In genomic region chr19:19205416-19206410, GRCh38 we compare ENCODE assay signal across 36 cellular contexts. TPM values are rescaled to one million over a fixed set of nuclear protein-coding genes. Genes with fewer than 3 reads are reported as not detected.
A peak's percentile ranks its signal among the peaks of the same experiment; 100 is the strongest.
DNase-seq lines count a peak whose midpoint lies in the region; ATAC-seq, FAIRE-seq and TF ChIP-seq lines count a peak whose summit lies in the region.
"Had no signal": no experiment of that assay in that cellular context is flagged by ENCODE, and none has a peak within 500 bp of the region (broad histone marks: within the 10 kb centered on the region; RNA-seq: fewer than 3 reads in every experiment).

No MANE protein-coding gene starts in this region.

- H3K4me1 ChIP-seq in A549 (0 out of 3 replicates have a peak, but pooled peaks cover 7% of the 10 kb centered on the region), neural progenitor cell (peaks cover 4% of the 10 kb centered on the region)
- H3K4me1 ChIP-seq: BE2C had no signal

- no peak overlapping the region for H3K9ac ChIP-seq in neural progenitor cell

- H3K27me3 Mint-ChIP-seq in neural progenitor cell (ENCODE audit: insufficient read depth, low read depth), result peaks cover 25% of the 10 kb centered on the region

- DNase-seq in A549 (ENCODE audit: low read depth in 1 of 2, low spot score in 1 of 2) (no peak), NCI-H69 (lab: John Stamatoyannopoulos, UW) (peak; percentile 37), dorsolateral prefrontal cortex (peak in 6 of 10 donors; percentile 36 to 71 (median 46)), neural progenitor cell (ENCODE audit: low spot score) (no peak), 8988T (no peak), inferior parietal cortex (ENCODE audit: extremely low spot score) (no peak), SHP77 treated with DMSO at 0.1 percent for 48 hours (lab: John Stamatoyannopoulos, UW) (no peak)
- DNase-seq: activated CD4-positive, alpha-beta memory T cell treated with anti-CD3 and anti-CD28 coated beads for 36 hours; activated gamma-delta T cell; activated naive CD8-positive, alpha-beta T cell treated with anti-CD3 and anti-CD28 coated beads, Interleukin-2, amount 50 U/mL, for 24 hours; activated T-cell treated with anti-CD3 and anti-CD28 coated beads for 4 hours; BE2C; DMS79 treated with DMSO at 0.1 percent for 48 hours; effector memory CD8-positive, alpha-beta T cell; islet precursor cell; left ventricle myocardium superior; NCI-H1105 treated with DMSO at 0.1 percent for 48 hours; NCI-H2081; NCI-H345; NCI-H774; psoas muscle; T-helper 9 cell had no signal

- H3K36me3 Mint-ChIP-seq in neural progenitor cell, result peaks cover 2% of the 10 kb centered on the region
- H3K36me3 Mint-ChIP-seq: brain; natural killer cell treated with Interleukin-12 subunit alpha and Interleukin-12 subunit beta and Interleukin-15 and Interleukin-18, amount 100 ng/mL, for 72 hours had no signal

- no peak for TF ChIP-seq RAD21 in A549 (conservative IDR thresholded peaks at IDR 0.05 in 1 of 2, IDR thresholded peaks at IDR 0.05 in 1 of 2)

- peaks cover 0 to 7% (median 0%) of the 10 kb centered on the region in 45 donors for H3K27me3 ChIP-seq in dorsolateral prefrontal cortex
- H3K27me3 ChIP-seq in neural progenitor cell, result peaks cover 70% of the 10 kb centered on the region

- 55% methylated on average over 8 of the region's 14 CpGs for whole genome bisulfite sequencing in A549 (ENCODE audit: missing lambda C conversion rate)

- H3K4me2 ChIP-seq in A549 (no peak overlapping the region), neural progenitor cell (peak overlapping the region; percentile 41)

- TF ChIP-seq POLR2A in A549 (IDR thresholded peaks at IDR 0.05; ENCODE audit: low read length), result no peak

- ATAC-seq in A549 (no peak), HG02610 (IDR thresholded peaks at IDR 0.05; ENCODE audit: unreplicated experiment) (no peak)
- ATAC-seq: activated naive CD8-positive, alpha-beta T cell treated with anti-CD3 and anti-CD28 coated beads, Interleukin-2, amount 50 U/mL, for 24 hours; effector memory CD8-positive, alpha-beta T cell; esophagus mucosa; GM12878; left ventricle myocardium superior; natural killer cell treated with Interleukin-12 subunit alpha and Interleukin-12 subunit beta and Interleukin-15 and Interleukin-18, amount 100 ng/mL, for 72 hours; psoas muscle; Right ventricle myocardium inferior had no signal

- no peaks in the 10 kb centered on the region for H3K9me3 ChIP-seq in A549
- H3K9me3 ChIP-seq in neural progenitor cell (ENCODE audit: low read depth), result no peaks in the 10 kb centered on the region
- H3K9me3 ChIP-seq: BE2C, psoas muscle had no signal

- TF ChIP-seq CTCF in A549 (IDR thresholded peaks at IDR 0.05), result no peak
- TF ChIP-seq CTCF in dorsolateral prefrontal cortex (IDR thresholded peaks at IDR 0.05 in 54 of 56, conservative IDR thresholded peaks at IDR 0.05 in 2 of 56; ENCODE audit: low read depth in 1 of 56, partially characterized antibody in 56 of 56), result no peak
- no peak for TF ChIP-seq CTCF in neural progenitor cell (IDR thresholded peaks at IDR 0.05)

- H3K79me2 ChIP-seq in neural progenitor cell (ENCODE audit: low read depth), result no peaks in the 10 kb centered on the region

- CTCF ChIA-PET in A549 (lab: Yijun Ruan, JAX), result interaction anchor here (1.0 kb wide), 1 partner anchor 25 kb away, joined by 3 read pairs; no protein-coding TSS in a partner anchor

- no peaks in the 10 kb centered on the region for H3K36me3 ChIP-seq in neural progenitor cell
- H3K36me3 ChIP-seq: BE2C had no signal

- POLR2A ChIA-PET in A549 (lab: Yijun Ruan, JAX), result no interaction called here

- H3K27ac ChIP-seq in A549 (no peak overlapping the region), dorsolateral prefrontal cortex (peak overlapping the region in 11 of 59 donors; percentile 13 to 71 (median 38)), neural progenitor cell (no peak overlapping the region)
- H3K27ac ChIP-seq: psoas muscle had no signal

- no peak for TF ChIP-seq EP300 in A549 (IDR thresholded peaks at IDR 0.05)

- intact Hi-C loops in dorsolateral prefrontal cortex (cut with DNase I), result loop anchor here in 1 of 2 donors (10.0 kb wide), 1 partner anchor 199 kb away; the partner anchor contains the start of gene GATAD2A

- FAIRE-seq in A549 (lab: Jason Lieb, UNC), result no peak
- FAIRE-seq: A204.1, colon, frontal cortex, GM12878 had no signal

- peaks cover 4% of the 10 kb centered on the region for H4K20me1 ChIP-seq in neural progenitor cell (ENCODE audit: low read depth)

- H2AFZ ChIP-seq in neural progenitor cell (replicated peaks), result no peak overlapping the region

- H3F3A ChIP-seq in neural progenitor cell (ENCODE audit: low read depth), result peaks cover 26% of the 10 kb centered on the region

- H3K4me3 ChIP-seq in A549 (no peak overlapping the region), dorsolateral prefrontal cortex (no peak overlapping the region), neural progenitor cell (no peak overlapping the region)
- H3K4me3 ChIP-seq: GM12878, psoas muscle had no signal

- peaks cover 3% of the 10 kb centered on the region for H3K9me3 Mint-ChIP-seq in neural progenitor cell
- H3K9me3 Mint-ChIP-seq: activated CD4-positive, alpha-beta memory T cell treated with anti-CD3 and anti-CD28 coated beads for 36 hours; activated naive CD8-positive, alpha-beta T cell treated with anti-CD3 and anti-CD28 coated beads, Interleukin-2, amount 50 U/mL, for 24 hours; natural killer cell treated with Interleukin-12 subunit alpha and Interleukin-12 subunit beta and Interleukin-15 and Interleukin-18, amount 100 ng/mL, for 72 hours had no signal

- peaks cover 23% of the 10 kb centered on the region for H3K4me1 Mint-ChIP-seq in neural progenitor cell

- H3K27ac Mint-ChIP-seq in neural progenitor cell, result peak overlapping the region; percentile 11
- H3K27ac Mint-ChIP-seq: activated CD4-positive, alpha-beta memory T cell treated with anti-CD3 and anti-CD28 coated beads for 36 hours; activated naive CD8-positive, alpha-beta T cell treated with anti-CD3 and anti-CD28 coated beads, Interleukin-2, amount 50 U/mL, for 24 hours; effector memory CD8-positive, alpha-beta T cell had no signal

- H3K4me3 Mint-ChIP-seq in neural progenitor cell, result no peak overlapping the region
- H3K4me3 Mint-ChIP-seq: activated CD4-positive, alpha-beta memory T cell treated with anti-CD3 and anti-CD28 coated beads for 36 hours; activated naive CD8-positive, alpha-beta T cell treated with anti-CD3 and anti-CD28 coated beads, Interleukin-2, amount 50 U/mL, for 24 hours had no signal

TF ChIP-seq in A549, 52 proteins besides CTCF, POLR2A, EP300 and RAD21:
- TF ChIP-seq KDM1A (IDR thresholded peaks at IDR 0.05; ENCODE audit: low read depth) (peak; percentile 22; the same call in 1 of the 2 replicates), ZFP36 (IDR thresholded peaks at IDR 0.05; ENCODE audit: borderline replicate concordance, partially characterized antibody) (peak; percentile 13), HDAC2 (IDR thresholded peaks at IDR 0.05) (no peak), CHD2 (IDR thresholded peaks at IDR 0.05; ENCODE audit: low read length, partially characterized antibody) (no peak)

RNA-seq across cellular contexts. Expression of gene NR2C2AP, which starts 2.5 kb away (rescaled TPM):
- polyA plus RNA-seq in A549 (2011; rRNA removed) (19.3 and 20.0 TPM in 2 replicates), A549 (2017; fragmentation: RNase III; extraction: RNeasy Plus Mini Kit Qiagen cat#74134 plus additional on column Dnase treatment) (24.1 to 24.8 TPM (median 24.6 TPM) in 3 replicates)
- polyA plus RNA-seq in A549 (2012; cell fraction: cytosol; rRNA removed), result 28.1 and 30.6 TPM in 2 replicates
- 30.0 and 32.7 TPM in 2 replicates for polyA plus RNA-seq in A549 (2012; cell fraction: nucleus; rRNA removed)
- 13.2 and 16.3 TPM in 2 replicates for polyA minus RNA-seq in A549 (2011; rRNA and poly(A)+ RNA removed)
- total RNA-seq in dorsolateral prefrontal cortex (10 to 100 TPM in 85 of 120 experiments, 1 to 10 TPM in 35; 6.3 to 17.2 (median 11.1) TPM), neural progenitor cell (ENCODE audit: low replicate concordance) (7.6 and 9.6 TPM in 2 replicates)

RNA-seq across cellular contexts. Expression of gene NCAN, which starts 6.0 kb away (rescaled TPM):
- polyA plus RNA-seq in A549 (2011; rRNA removed) (0.03 and 0.05 TPM in 2 replicates), A549 (2017; fragmentation: RNase III; extraction: RNeasy Plus Mini Kit Qiagen cat#74134 plus additional on column Dnase treatment) (0.01 to 0.03 TPM in 2 of 3 replicates, not detected in the other)
- polyA plus RNA-seq in A549 (2012; cell fraction: cytosol; rRNA removed), result 0.03 TPM in 2 replicates
- 0.02 and 0.04 TPM in 2 replicates for polyA plus RNA-seq in A549 (2012; cell fraction: nucleus; rRNA removed)
- 0.15 and 0.74 TPM in 2 replicates for polyA minus RNA-seq in A549 (2011; rRNA and poly(A)+ RNA removed)
- total RNA-seq in dorsolateral prefrontal cortex (100 to 1,000 TPM in 51 of 120 experiments, 10 to 100 TPM in 69; 41.7 to 274 (median 96.1) TPM), neural progenitor cell (ENCODE audit: low replicate concordance) (4.8 and 12.9 TPM in 2 replicates)
- total RNA-seq: esophagus mucosa; H4; left ventricle myocardium superior; M059J; mononuclear cell; natural killer cell treated with Interleukin-12 subunit alpha and Interleukin-12 subunit beta and Interleukin-15 and Interleukin-18, amount 100 ng/mL, for 72 hours; psoas muscle; Right ventricle myocardium inferior; skeletal muscle tissue; ureter had no signal

RNA-seq across cellular contexts. Expression of gene RFXANK, which starts 13.7 kb away (rescaled TPM):
- 23.4 and 24.3 TPM in 2 replicates for polyA plus RNA-seq in A549 (2011; rRNA removed)
- polyA plus RNA-seq in A549 (2012; cell fraction: cytosol; rRNA removed), result 47.4 and 49.6 TPM in 2 replicates
- polyA plus RNA-seq in A549 (2012; cell fraction: nucleus; rRNA removed), result 100 and 110 TPM in 2 replicates
- polyA plus RNA-seq in A549 (2017; fragmentation: RNase III; extraction: RNeasy Plus Mini Kit Qiagen cat#74134 plus additional on column Dnase treatment), result 30.0 to 32.3 TPM (median 30.6 TPM) in 3 replicates
- 34.3 and 39.4 TPM in 2 replicates for polyA minus RNA-seq in A549 (2011; rRNA and poly(A)+ RNA removed)
- total RNA-seq in dorsolateral prefrontal cortex, result 10 to 100 TPM; 25.2 to 73.9 (median 38.1) TPM
- 31.2 and 60.9 TPM in 2 replicates for total RNA-seq in neural progenitor cell (ENCODE audit: low replicate concordance)

RNA-seq across cellular contexts. Expression of gene BORCS8, which starts 13.8 kb away (rescaled TPM):
- polyA plus RNA-seq in A549 (2011; rRNA removed) (7.2 and 9.1 TPM in 2 replicates), A549 (2017; fragmentation: RNase III; extraction: RNeasy Plus Mini Kit Qiagen cat#74134 plus additional on column Dnase treatment) (10.6 to 12.3 TPM (median 11.5 TPM) in 3 replicates)
- polyA plus RNA-seq in A549 (2012; cell fraction: cytosol; rRNA removed), result 20.2 and 23.6 TPM in 2 replicates
- polyA plus RNA-seq in A549 (2012; cell fraction: nucleus; rRNA removed), result 21.1 and 21.2 TPM in 2 replicates
- 10.7 and 12.3 TPM in 2 replicates for polyA minus RNA-seq in A549 (2011; rRNA and poly(A)+ RNA removed)
- total RNA-seq in dorsolateral prefrontal cortex (10 to 100 TPM; 28.1 to 68.0 (median 47.0) TPM), neural progenitor cell (ENCODE audit: low replicate concordance) (6.3 and 15.1 TPM in 2 replicates)

RNA-seq across cellular contexts. Expression of gene MEF2B, which starts 35.6 kb away (rescaled TPM):
- 0.10 and 0.20 TPM in 2 replicates for polyA plus RNA-seq in A549 (2011; rRNA removed)
- polyA plus RNA-seq in A549 (2012; cell fraction: cytosol; rRNA removed), result 0.26 and 0.54 TPM in 2 replicates
- polyA plus RNA-seq in A549 (2012; cell fraction: nucleus; rRNA removed), result 3.6 and 4.1 TPM in 2 replicates
- 0.13 to 0.31 TPM (median 0.29 TPM) in 3 replicates for polyA plus RNA-seq in A549 (2017; fragmentation: RNase III; extraction: RNeasy Plus Mini Kit Qiagen cat#74134 plus additional on column Dnase treatment)
- polyA minus RNA-seq in A549 (2011; rRNA and poly(A)+ RNA removed), result 0.17 TPM in 1 of 2 replicates, not detected in the other
- 1 to 10 TPM in 82 of 120 experiments, under 1 TPM in 28, not detected in 10; 0.33 to 5.3 (median 1.9) TPM for total RNA-seq in dorsolateral prefrontal cortex
- 0.15 TPM in 1 of 2 replicates, not detected in the other for total RNA-seq in neural progenitor cell (ENCODE audit: low replicate concordance)
- total RNA-seq: frontal cortex, left ventricle myocardium superior, skeletal muscle tissue had no signal

Comparison
In these comparisons a context has a peak if more than half of its experiments do, and no peak if none do; other contexts are left out.
1. DNase-seq: peak in NCI-H69 (single experiment) and dorsolateral prefrontal cortex (6 of 10); none in A549 (0 of 2), neural progenitor cell (single experiment), 8988T (single experiment), inferior parietal cortex (single experiment) and SHP77 treated with DMSO at 0.1 percent for 48 hours (single experiment).